ENCODE assay signal across 8 cellular contexts in the genomic region with DNA sequence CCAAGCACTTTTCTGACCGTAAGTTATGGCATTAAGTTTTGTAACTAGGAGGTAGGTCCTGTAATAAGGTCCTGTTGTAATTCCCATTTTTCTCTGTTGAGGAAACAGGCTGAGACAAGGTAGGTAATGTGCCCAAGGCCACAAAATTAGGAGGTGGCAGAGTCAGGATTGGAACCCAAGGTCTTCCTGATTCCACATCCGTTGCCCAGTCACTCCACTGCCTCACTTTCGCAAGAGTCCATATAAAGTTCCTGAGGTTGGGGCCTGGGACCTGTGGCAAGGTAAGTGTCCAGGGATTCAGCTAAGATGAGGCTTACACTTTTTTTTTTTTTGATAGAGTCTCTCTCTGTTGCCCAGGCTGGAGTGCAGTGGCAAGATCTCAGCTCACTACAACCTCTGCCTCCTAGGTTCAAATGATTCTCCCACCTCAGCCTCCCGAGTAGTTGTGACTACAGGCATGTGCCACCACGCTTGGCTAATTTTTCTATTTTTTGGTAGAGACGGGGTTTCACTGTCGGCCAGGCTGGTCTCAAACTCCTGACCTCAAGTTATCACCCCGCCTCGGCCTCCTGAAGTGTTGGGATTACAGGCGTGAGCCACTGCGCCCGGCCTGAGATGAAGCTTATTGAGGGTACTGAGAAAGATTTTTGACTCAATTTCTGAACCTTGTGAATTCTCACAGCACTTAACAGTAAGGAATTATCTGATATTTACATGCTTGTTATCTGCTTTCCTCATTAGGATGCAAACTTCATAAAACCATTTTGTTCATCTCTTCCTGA. TPM values are rescaled to one million over a fixed set of nuclear protein-coding genes. Genes with fewer than 3 reads are reported as not detected.
DNase-seq lines count a peak whose midpoint lies in the region; ATAC-seq and TF ChIP-seq lines count a peak whose summit lies in the region.

No MANE protein-coding gene starts in this region.

- H2AFZ ChIP-seq in ACC112 (ENCODE audit: low read length, unreplicated experiment) = no peak overlapping the region
- peak overlapping the region; percentile 56; the same call in 1 of the 2 replicates for H2AFZ ChIP-seq in KMS-11 (ENCODE audit: low read depth)

- H3K4me1 ChIP-seq in ACC112 (ENCODE audit: control insufficient read depth, insufficient read depth, low read length, unreplicated experiment) (peaks cover 25% of the 10 kb centered on the region), KMS-11 (ENCODE audit: low read depth, poor library complexity, severe bottlenecking) (peaks cover 13% of the 10 kb centered on the region)

- no peaks in the 10 kb centered on the region for H3K27me3 Mint-ChIP-seq in central memory CD8-positive, alpha-beta T cell
- peaks cover 16 to 18% of the 10 kb centered on the region in 2 donors for H3K27me3 Mint-ChIP-seq in natural killer cell treated with Interleukin-12 subunit alpha and Interleukin-12 subunit beta and Interleukin-15 and Interleukin-18, amount 100 ng/mL, for 72 hours

- TF ChIP-seq CTCF in KMS-11 (conservative IDR thresholded peaks at IDR 0.05; ENCODE audit: low read depth, low read length) = no peak

- H3K36me3 ChIP-seq in ACC112 (ENCODE audit: insufficient read depth, low read length) (no peaks in the 10 kb centered on the region), KMS-11 (ENCODE audit: insufficient read depth) (no peaks in the 10 kb centered on the region)

- peak overlapping the region; percentile 69 for H3K4me3 Mint-ChIP-seq in central memory CD8-positive, alpha-beta T cell
- H3K4me3 Mint-ChIP-seq in natural killer cell treated with Interleukin-12 subunit alpha and Interleukin-12 subunit beta and Interleukin-15 and Interleukin-18, amount 100 ng/mL, for 72 hours = peak overlapping the region; percentile 72

- H3K4me2 ChIP-seq in KMS-11 = no peak overlapping the region

- H3K9ac ChIP-seq in KMS-11 = no peak overlapping the region

- H3K79me2 ChIP-seq in ACC112 (ENCODE audit: control insufficient read depth, insufficient read depth, low read length, unreplicated experiment) (no peaks in the 10 kb centered on the region), KMS-11 (ENCODE audit: insufficient read depth, low read depth) (no peaks in the 10 kb centered on the region)

- H3K27me3 ChIP-seq in ACC112 (ENCODE audit: insufficient read depth, low read length) = no peaks in the 10 kb centered on the region
- no peaks in the 10 kb centered on the region for H3K27me3 ChIP-seq in KMS-11 (ENCODE audit: insufficient read depth, low read depth)

- H3K36me3 Mint-ChIP-seq in central memory CD8-positive, alpha-beta T cell (ENCODE audit: insufficient read depth) = peaks cover 4% of the 10 kb centered on the region
- H3K36me3 Mint-ChIP-seq in natural killer cell treated with Interleukin-12 subunit alpha and Interleukin-12 subunit beta and Interleukin-15 and Interleukin-18, amount 100 ng/mL, for 72 hours = no peaks in the 10 kb centered on the region

- H3K9me3 Mint-ChIP-seq in central memory CD8-positive, alpha-beta T cell = no peaks in the 10 kb centered on the region
- no peaks in the 10 kb centered on the region for H3K9me3 Mint-ChIP-seq in natural killer cell treated with Interleukin-12 subunit alpha and Interleukin-12 subunit beta and Interleukin-15 and Interleukin-18, amount 100 ng/mL, for 72 hours

- peak overlapping the region; percentile 95 for H3K27ac ChIP-seq in ACC112 (ENCODE audit: low read depth, low read length)
- no peak overlapping the region for H3K27ac ChIP-seq in KMS-11

- H4K20me1 ChIP-seq in KMS-11 (ENCODE audit: insufficient read depth) = no peaks in the 10 kb centered on the region

- H3K4me3 ChIP-seq in ACC112 (ENCODE audit: low read depth, low read length) (peak overlapping the region; percentile 60), KMS-11 (IDR thresholded peaks at IDR 0.05; ENCODE audit: insufficient read depth, low read depth, low read length) (no peak overlapping the region)

- peak overlapping the region; percentile 79 for H3K27ac Mint-ChIP-seq in central memory CD8-positive, alpha-beta T cell (ENCODE audit: low read depth)
- H3K27ac Mint-ChIP-seq in natural killer cell treated with Interleukin-12 subunit alpha and Interleukin-12 subunit beta and Interleukin-15 and Interleukin-18, amount 100 ng/mL, for 72 hours = peak overlapping the region; percentile 53 to 90

- no peak for ATAC-seq in central memory CD8-positive, alpha-beta T cell (replicated peaks; ENCODE audit: extremely low read depth, poor library complexity, severe bottlenecking)
- ATAC-seq in natural killer cell treated with Interleukin-12 subunit alpha and Interleukin-12 subunit beta and Interleukin-15 and Interleukin-18, amount 100 ng/mL, for 72 hours = no peak
- no peak for ATAC-seq in GM21529 (IDR thresholded peaks at IDR 0.05; ENCODE audit: unreplicated experiment)
- ATAC-seq in HG02852 (IDR thresholded peaks at IDR 0.05; ENCODE audit: unreplicated experiment) = no peak
- ATAC-seq in HG03571 (IDR thresholded peaks at IDR 0.05; ENCODE audit: unreplicated experiment) = no peak

- H3K4me1 Mint-ChIP-seq in central memory CD8-positive, alpha-beta T cell = peaks cover 27% of the 10 kb centered on the region
- H3K4me1 Mint-ChIP-seq in natural killer cell treated with Interleukin-12 subunit alpha and Interleukin-12 subunit beta and Interleukin-15 and Interleukin-18, amount 100 ng/mL, for 72 hours (ENCODE audit: low read depth in 2 of 2) = peaks cover 20 to 28% of the 10 kb centered on the region in 2 donors

- DNase-seq in central memory CD8-positive, alpha-beta T cell (ENCODE audit: low spot score in 2 of 2) = no peak
- no peak for DNase-seq in natural killer cell treated with Interleukin-12 subunit alpha and Interleukin-12 subunit beta and Interleukin-15 and Interleukin-18, amount 100 ng/mL, for 72 hours (ENCODE audit: low spot score)
- DNase-seq in glomerular visceral epithelial cell (ENCODE audit: extremely low spot score) = no peak

RNA-seq across cellular contexts. Expression of a gene that starts 20.3 kb away (rescaled TPM):
- total RNA-seq in natural killer cell treated with Interleukin-12 subunit alpha and Interleukin-12 subunit beta and Interleukin-15 and Interleukin-18, amount 100 ng/mL, for 72 hours = 10 to 100 TPM; 15.5 to 27.1 TPM
